In genomic region chr3:124540550-124541201, GRCh38 we compare ENCODE assay signal across 30 cellular contexts.
"Had no signal": no experiment of that assay in that cellular context is flagged by ENCODE, and none has a peak within 500 bp of the region (broad histone marks: within the 10 kb centered on the region; RNA-seq: fewer than 3 reads in every experiment).

No MANE protein-coding gene starts in this region.

- H3K4me3 ChIP-seq: ascending aorta, cardiac muscle cell had no signal

- H3K4me1 ChIP-seq: ascending aorta had no signal

- H3K27me3 ChIP-seq: ascending aorta had no signal

- H3K27ac ChIP-seq: ascending aorta, cardiac muscle cell, VCaP had no signal

- H3K9me3 ChIP-seq: ascending aorta had no signal

- H3K36me3 ChIP-seq: cardiac muscle cell had no signal

- DNase-seq: activated B cell treated with CpG ODN at 0.5 μM for 24 hours; activated CD4-positive, alpha-beta memory T cell treated with anti-CD3 and anti-CD28 coated beads for 36 hours; activated CD4-positive, alpha-beta T cell treated with anti-CD3 and anti-CD28 coated beads for 4 hours; activated CD4-positive, alpha-beta T cell treated with anti-CD3 and anti-CD28 coated beads, Interleukin-2, amount 10 ng/mL, durations not matched to agents 24 days and 14 days; activated CD4-positive, alpha-beta T cell treated with anti-CD3 and anti-CD28 coated beads, Interleukin-2, amount 50 U/mL, for 1 hour; activated CD4-positive, alpha-beta T cell treated with anti-CD3 and anti-CD28 coated beads, Interleukin-2, amount 50 U/mL, for 4 hours; activated CD4-positive, CD25-positive, alpha-beta regulatory T cell treated with anti-CD3 and anti-CD28 coated beads, Interleukin-2, amount 50 U/mL, for 72 hours; activated CD8-positive, alpha-beta memory T cell treated with anti-CD3 and anti-CD28 coated beads, Interleukin-2, amount 50 U/mL, for 4 hours; activated CD8-positive, alpha-beta T cell treated with anti-CD3 and anti-CD28 coated beads for 36 hours; activated effector memory CD4-positive, alpha-beta T cell treated with anti-CD3 and anti-CD28 coated beads, Interleukin-2, amount 50 U/mL, for 16 hours; activated gamma-delta T cell treated with Interleukin-2 at 50 U/mL for 16 hours; activated naive CD4-positive, alpha-beta T cell; activated naive CD4-positive, alpha-beta T cell treated with anti-CD3 and anti-CD28 coated beads for 36 hours; activated naive CD4-positive, alpha-beta T cell treated with anti-CD3 and anti-CD28 coated beads, Interleukin-2, amount 50 U/mL, for 16 hours; activated naive CD8-positive, alpha-beta T cell treated with anti-CD3 and anti-CD28 coated beads, Interleukin-2, amount 10 ng/mL, durations not matched to agents 7 days and 5 days; activated naive CD8-positive, alpha-beta T cell treated with anti-CD3 and anti-CD28 coated beads, Interleukin-2, amount 50 U/mL, for 24 hours; activated T-cell treated with anti-CD3 and anti-CD28 coated beads for 4 hours; activated T-cell treated with anti-CD3 and anti-CD28 coated beads, Interleukin-2, amount 50 U/mL, for 1 hour; activated T-cell treated with anti-CD3 and anti-CD28 coated beads, Interleukin-2, amount 50 U/mL, for 4 hours; activated T-cell treated with anti-CD3 and anti-CD28 coated beads, Interleukin-2, amount 50 U/mL, for 72 hours; amygdala; central memory CD4-positive, alpha-beta T cell; SW 1271; T-helper 1 cell; T-helper 2 cell; T-helper 9 cell had no signal

- ATAC-seq: activated CD8-positive, alpha-beta T cell treated with anti-CD3 and anti-CD28 coated beads for 36 hours; activated naive CD8-positive, alpha-beta T cell treated with anti-CD3 and anti-CD28 coated beads, Interleukin-2, amount 50 U/mL, for 24 hours; activated T-cell treated with anti-CD3 and anti-CD28 coated beads, Interleukin-2, amount 50 U/mL, for 4 hours; activated T-cell treated with anti-CD3 and anti-CD28 coated beads, Interleukin-2, amount 50 U/mL, for 72 hours; activated T-helper 17 cell treated with anti-CD3 and anti-CD28 coated beads, Interleukin-2, amount 50 U/mL, for 72 hours had no signal
